7 cellular contexts compared by ENCODE assay signal in genomic region chrX:8919801-8920200, GRCh38.
"Had no signal": no experiment of that assay in that cellular context is flagged by ENCODE, and none has a peak within 500 bp of the region (broad histone marks: within the 10 kb centered on the region; RNA-seq: fewer than 3 reads in every experiment).

No MANE protein-coding gene starts in this region.

- H3K4me2 ChIP-seq: GM23338 had no signal

- H2AFZ ChIP-seq: GM23338 had no signal

- DNase-seq: H9, HCEC 1CT, KBM-7 had no signal

- ATAC-seq: GM23338 had no signal

- FAIRE-seq: H1, H54, HTR-8/SVneo had no signal

- H3K4me3 ChIP-seq: GM23338 had no signal
